ENCODE assay signal across 8 cellular contexts in genomic region chr10:118341678-118342637, GRCh38. TPM values are rescaled to one million over a fixed set of nuclear protein-coding genes. Genes with fewer than 3 reads are reported as not detected.
DNase-seq lines count a peak whose midpoint lies in the region; ATAC-seq and TF ChIP-seq lines count a peak whose summit lies in the region.

Gene FAM204A (minus strand): TSS chr10:118342324. CDS start chr10:118336415, 5,909 bp downstream.

- peak within 1 kb of the TSS; percentile 76 for H3K27ac ChIP-seq in RWPE1

- POLR2A ChIA-PET in RWPE1 (lab: Yijun Ruan, JAX; ENCODE audit: low non-redundant PET) = no interaction called here
- POLR2A ChIA-PET in naive thymus-derived CD8-positive, alpha-beta T cell (lab: Charles Lee) = interaction anchor here (0.6 to 1.2 kb wide), 2 partner anchors 12 to 1540 kb away, joined by 3 to 4 read pairs; no protein-coding TSS in a partner anchor

- CTCF ChIA-PET in RWPE1 (lab: Yijun Ruan, JAX) = no interaction called here

- H3K27ac Mint-ChIP-seq in activated T-helper 17 cell treated with anti-CD3 and anti-CD28 coated beads, Interleukin-2, amount 50 U/mL, for 72 hours = peak within 1 kb of the TSS; percentile 94
- H3K27ac Mint-ChIP-seq in naive thymus-derived CD8-positive, alpha-beta T cell = peak within 1 kb of the TSS; percentile 89 to 97 (median 95)

- peaks cover 35% of the 10 kb centered on the region for H3K4me1 Mint-ChIP-seq in activated T-helper 17 cell treated with anti-CD3 and anti-CD28 coated beads, Interleukin-2, amount 50 U/mL, for 72 hours
- H3K4me1 Mint-ChIP-seq in naive thymus-derived CD8-positive, alpha-beta T cell = peaks cover 7 to 52% (median 44%) of the 10 kb centered on the region in 4 donors

- no peaks in the 10 kb centered on the region for H3K9me3 Mint-ChIP-seq in activated T-helper 17 cell treated with anti-CD3 and anti-CD28 coated beads, Interleukin-2, amount 50 U/mL, for 72 hours
- no peaks in the 10 kb centered on the region for H3K9me3 Mint-ChIP-seq in naive thymus-derived CD8-positive, alpha-beta T cell

- TF ChIP-seq CTCF in LNCaP clone FGC (IDR thresholded peaks at IDR 0.05; ENCODE audit: control insufficient read depth, extremely low read depth, insufficient read depth) (peak; percentile 14; the same call in 1 of the 2 replicates), RWPE1 (conservative IDR thresholded peaks at IDR 0.05; ENCODE audit: low read depth) (no peak), fibroblast of mammary gland (conservative IDR thresholded peaks at IDR 0.05; ENCODE audit: control insufficient read depth, insufficient read depth, low read depth, low read length) (no peak)

- H3K4me3 ChIP-seq in LNCaP clone FGC (ENCODE audit: low read depth, low read length) (peak within 1 kb of the TSS; percentile 77), fibroblast of mammary gland (ENCODE audit: control insufficient read depth, low read depth, low read length) (peak within 1 kb of the TSS; percentile 84)

- H3K4me3 Mint-ChIP-seq in activated T-helper 17 cell treated with anti-CD3 and anti-CD28 coated beads, Interleukin-2, amount 50 U/mL, for 72 hours = peak within 1 kb of the TSS; percentile 87
- H3K4me3 Mint-ChIP-seq in naive thymus-derived CD8-positive, alpha-beta T cell = peak within 1 kb of the TSS; percentile 91 to 99 (median 97)

- ATAC-seq in activated T-helper 17 cell treated with anti-CD3 and anti-CD28 coated beads, Interleukin-2, amount 50 U/mL, for 72 hours (replicated peaks) = peak; percentile 100
- peak; percentile 94 to 98 for ATAC-seq in naive thymus-derived CD8-positive, alpha-beta T cell

- DNase-seq in Daoy (ENCODE audit: low read depth) = peak; percentile 94
- DNase-seq in GOT3 (lab: John Stamatoyannopoulos, UW) = peak; percentile 81
- peak; percentile 80 for DNase-seq in LNCaP clone FGC (ENCODE audit: low read depth)
- DNase-seq in RWPE1 (ENCODE audit: low spot score) = peak; percentile 100
- peak; percentile 93 for DNase-seq in fibroblast of mammary gland (ENCODE audit: low read depth)
- peak; percentile 88 to 100 (median 98) for DNase-seq in naive thymus-derived CD8-positive, alpha-beta T cell
- DNase-seq in stimulated activated naive CD4-positive, alpha-beta T cell (lab: John Stamatoyannopoulos, UW) = peak; percentile 94 to 98 (median 96)

- H3K27me3 Mint-ChIP-seq in activated T-helper 17 cell treated with anti-CD3 and anti-CD28 coated beads, Interleukin-2, amount 50 U/mL, for 72 hours = no peaks in the 10 kb centered on the region
- H3K27me3 Mint-ChIP-seq in naive thymus-derived CD8-positive, alpha-beta T cell = peaks cover 0 to 3% (median 0%) of the 10 kb centered on the region in 5 donors

- peaks cover 41% of the 10 kb centered on the region for H3K36me3 Mint-ChIP-seq in activated T-helper 17 cell treated with anti-CD3 and anti-CD28 coated beads, Interleukin-2, amount 50 U/mL, for 72 hours (ENCODE audit: low read depth)
- H3K36me3 Mint-ChIP-seq in naive thymus-derived CD8-positive, alpha-beta T cell = peaks cover 0 to 5% (median 0%) of the 10 kb centered on the region in 3 donors

RNA-seq across cellular contexts. Expression of gene FAM204A, which starts in this region (rescaled TPM):
- 91.3 and 97.8 TPM in 2 replicates for total RNA-seq in Daoy (2014; rRNA removed; shearing (Covaris generic))
- total RNA-seq in activated T-helper 17 cell treated with anti-CD3 and anti-CD28 coated beads, Interleukin-2, amount 50 U/mL, for 72 hours = 10 to 100 TPM; 41.8 to 56.4 TPM
- total RNA-seq in naive thymus-derived CD8-positive, alpha-beta T cell = 10 to 100 TPM; 63.8 to 64.0 TPM
- 100 to 1,000 TPM in 2 of 3 donors, 10 to 100 TPM in 1; 86.4 to 152 (median 123) TPM for polyA plus RNA-seq in naive thymus-derived CD8-positive, alpha-beta T cell

Comparison
In these comparisons a context has a peak if more than half of its experiments do, and no peak if none do; other contexts are left out.
1. Peak in every context shown above with its lines: DNase-seq, ATAC-seq, H3K4me3 ChIP-seq and H3K27ac ChIP-seq.